ENCODE assay signal across 1 cellular context in the genomic region with DNA sequence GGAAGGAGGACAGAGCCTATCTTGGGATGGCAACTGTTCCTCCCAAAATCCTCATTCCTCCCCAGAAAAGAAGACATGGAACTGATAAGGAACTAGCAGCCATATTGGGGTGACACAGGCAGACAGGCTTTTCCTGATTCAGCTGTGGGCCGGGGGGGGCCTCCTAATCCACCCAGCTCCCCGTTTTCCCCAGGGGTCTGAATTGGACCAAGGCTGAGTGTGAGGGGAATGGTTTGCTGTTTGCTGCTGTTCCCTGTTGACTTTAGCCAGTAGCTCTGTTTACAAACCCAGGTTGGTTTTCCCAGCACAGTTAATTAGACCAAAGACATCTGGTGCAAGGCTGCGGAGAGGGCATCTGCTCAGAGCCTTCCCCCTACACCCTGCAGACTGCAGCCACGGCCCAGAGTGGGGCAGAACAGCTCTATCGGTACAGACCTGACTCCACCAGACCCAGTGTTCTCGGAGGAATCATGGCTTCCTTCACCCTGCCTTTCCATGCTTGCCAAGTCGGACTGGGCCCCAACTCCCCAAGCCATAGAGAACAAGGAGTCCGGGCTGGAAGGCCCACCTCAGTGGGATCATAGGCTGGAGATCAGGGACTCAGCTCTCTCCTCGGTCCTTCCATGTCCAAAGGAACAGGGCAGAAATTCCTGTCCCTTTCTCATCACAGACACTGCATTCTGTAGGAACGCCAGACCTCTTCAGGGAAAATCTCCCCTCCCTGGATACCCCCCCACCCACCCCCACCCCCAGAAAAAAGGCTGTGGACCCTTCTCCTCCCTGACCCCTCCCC.
TF ChIP-seq lines count a peak whose summit lies in the region.

No MANE protein-coding gene starts in this region.

TF ChIP-seq in HepG2, 621 proteins besides CTCF, POLR2A, EP300 and RAD21 (continued from another document and continues in another):
- TF ChIP-seq NR1H2 (CRISPR knock-in tag; IDR thresholded peaks at IDR 0.05; ENCODE audit: borderline replicate concordance, low read depth) (peak; percentile 41; the same call in 1 of the 2 replicates), ZNF343 (CRISPR knock-in tag; IDR thresholded peaks at IDR 0.05) (0 out of 2 replicates have a peak, but pooled peaks have one; percentile 53), ZSCAN22 (CRISPR knock-in tag; IDR thresholded peaks at IDR 0.05) (0 out of 2 replicates have a peak, but pooled peaks have one; percentile 30), ZNF644 (CRISPR knock-in tag; IDR thresholded peaks at IDR 0.05; ENCODE audit: low read depth) (peak; percentile 74), ZBTB8A (CRISPR knock-in tag; IDR thresholded peaks at IDR 0.05; ENCODE audit: borderline replicate concordance, low read depth) (peak; percentile 74; the same call in 1 of the 2 replicates), KLF6 (CRISPR knock-in tag; IDR thresholded peaks at IDR 0.05) (no peak), SMAD9 (CRISPR knock-in tag; IDR thresholded peaks at IDR 0.05) (no peak), GATA4 (IDR thresholded peaks at IDR 0.05; ENCODE audit: borderline replicate concordance, low read depth) (no peak), RCOR2 (CRISPR knock-in tag; IDR thresholded peaks at IDR 0.05) (peak; percentile 25; the same call in 1 of the 2 replicates), FIP1L1 (IDR thresholded peaks at IDR 0.05; ENCODE audit: borderline replicate concordance, insufficient read depth, low read depth, low read length) (no peak), TBP (CRISPR knock-in tag; IDR thresholded peaks at IDR 0.05) (no peak), ARHGAP35 (CRISPR knock-in tag; IDR thresholded peaks at IDR 0.05; ENCODE audit: borderline replicate concordance) (no peak), SOX5 (CRISPR knock-in tag; IDR thresholded peaks at IDR 0.05; ENCODE audit: borderline replicate concordance) (peak; percentile 40; the same call in 1 of the 2 replicates), MTF2 (CRISPR knock-in tag; IDR thresholded peaks at IDR 0.05; ENCODE audit: borderline replicate concordance) (0 out of 2 replicates have a peak, but pooled peaks have one; percentile 76), PCBP2 (optimal IDR thresholded peaks at IDR 0.05; ENCODE audit: low read depth, low read length, poor library complexity, severe bottlenecking) (no peak), ATRX (CRISPR knock-in tag; IDR thresholded peaks at IDR 0.05; ENCODE audit: borderline replicate concordance) (no peak), ZNF160 (CRISPR knock-in tag; IDR thresholded peaks at IDR 0.05) (no peak), ARNT (IDR thresholded peaks at IDR 0.05) (no peak), ISX (CRISPR knock-in tag; conservative IDR thresholded peaks at IDR 0.05) (no peak), ELF1 (CRISPR knock-in tag; IDR thresholded peaks at IDR 0.05) (peak; percentile 7; the same call in 1 of the 2 replicates), MEF2D (CRISPR knock-in tag; IDR thresholded peaks at IDR 0.05) (peak; percentile 55), PPARG (CRISPR knock-in tag; conservative IDR thresholded peaks at IDR 0.05) (peak; percentile 17; the same call in 1 of the 2 replicates), MAZ (IDR thresholded peaks at IDR 0.05; ENCODE audit: borderline replicate concordance, low read depth, low read length) (no peak), MAZ (CRISPR knock-in tag; IDR thresholded peaks at IDR 0.05; ENCODE audit: low read depth) (no peak)
- TF ChIP-seq, protein P1, sequence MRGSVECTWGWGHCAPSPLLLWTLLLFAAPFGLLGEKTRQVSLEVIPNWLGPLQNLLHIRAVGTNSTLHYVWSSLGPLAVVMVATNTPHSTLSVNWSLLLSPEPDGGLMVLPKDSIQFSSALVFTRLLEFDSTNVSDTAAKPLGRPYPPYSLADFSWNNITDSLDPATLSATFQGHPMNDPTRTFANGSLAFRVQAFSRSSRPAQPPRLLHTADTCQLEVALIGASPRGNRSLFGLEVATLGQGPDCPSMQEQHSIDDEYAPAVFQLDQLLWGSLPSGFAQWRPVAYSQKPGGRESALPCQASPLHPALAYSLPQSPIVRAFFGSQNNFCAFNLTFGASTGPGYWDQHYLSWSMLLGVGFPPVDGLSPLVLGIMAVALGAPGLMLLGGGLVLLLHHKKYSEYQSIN (CRISPR knock-in tag; IDR thresholded peaks at IDR 0.05; ENCODE audit: borderline replicate concordance): no peak
- TF ChIP-seq, protein P2, sequence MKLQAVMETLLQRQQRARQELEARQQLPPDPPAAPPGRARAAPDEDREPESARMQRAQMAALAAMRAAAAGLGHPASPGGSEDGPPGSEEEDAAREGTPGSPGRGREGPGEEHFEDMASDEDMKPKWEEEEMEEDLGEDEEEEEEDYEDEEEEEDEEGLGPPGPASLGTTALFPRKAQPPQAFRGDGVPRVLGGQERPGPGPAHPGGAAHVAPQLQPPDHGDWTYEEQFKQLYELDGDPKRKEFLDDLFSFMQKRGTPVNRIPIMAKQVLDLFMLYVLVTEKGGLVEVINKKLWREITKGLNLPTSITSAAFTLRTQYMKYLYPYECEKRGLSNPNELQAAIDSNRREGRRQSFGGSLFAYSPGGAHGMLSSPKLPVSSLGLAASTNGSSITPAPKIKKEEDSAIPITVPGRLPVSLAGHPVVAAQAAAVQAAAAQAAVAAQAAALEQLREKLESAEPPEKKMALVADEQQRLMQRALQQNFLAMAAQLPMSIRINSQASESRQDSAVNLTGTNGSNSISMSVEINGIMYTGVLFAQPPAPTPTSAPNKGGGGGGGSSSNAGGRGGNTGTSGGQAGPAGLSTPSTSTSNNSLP (IDR thresholded peaks at IDR 0.05; ENCODE audit: low read depth, low read length): 0 out of 2 replicates have a peak, but pooled peaks have one; percentile 38
- TF ChIP-seq, protein P3, sequence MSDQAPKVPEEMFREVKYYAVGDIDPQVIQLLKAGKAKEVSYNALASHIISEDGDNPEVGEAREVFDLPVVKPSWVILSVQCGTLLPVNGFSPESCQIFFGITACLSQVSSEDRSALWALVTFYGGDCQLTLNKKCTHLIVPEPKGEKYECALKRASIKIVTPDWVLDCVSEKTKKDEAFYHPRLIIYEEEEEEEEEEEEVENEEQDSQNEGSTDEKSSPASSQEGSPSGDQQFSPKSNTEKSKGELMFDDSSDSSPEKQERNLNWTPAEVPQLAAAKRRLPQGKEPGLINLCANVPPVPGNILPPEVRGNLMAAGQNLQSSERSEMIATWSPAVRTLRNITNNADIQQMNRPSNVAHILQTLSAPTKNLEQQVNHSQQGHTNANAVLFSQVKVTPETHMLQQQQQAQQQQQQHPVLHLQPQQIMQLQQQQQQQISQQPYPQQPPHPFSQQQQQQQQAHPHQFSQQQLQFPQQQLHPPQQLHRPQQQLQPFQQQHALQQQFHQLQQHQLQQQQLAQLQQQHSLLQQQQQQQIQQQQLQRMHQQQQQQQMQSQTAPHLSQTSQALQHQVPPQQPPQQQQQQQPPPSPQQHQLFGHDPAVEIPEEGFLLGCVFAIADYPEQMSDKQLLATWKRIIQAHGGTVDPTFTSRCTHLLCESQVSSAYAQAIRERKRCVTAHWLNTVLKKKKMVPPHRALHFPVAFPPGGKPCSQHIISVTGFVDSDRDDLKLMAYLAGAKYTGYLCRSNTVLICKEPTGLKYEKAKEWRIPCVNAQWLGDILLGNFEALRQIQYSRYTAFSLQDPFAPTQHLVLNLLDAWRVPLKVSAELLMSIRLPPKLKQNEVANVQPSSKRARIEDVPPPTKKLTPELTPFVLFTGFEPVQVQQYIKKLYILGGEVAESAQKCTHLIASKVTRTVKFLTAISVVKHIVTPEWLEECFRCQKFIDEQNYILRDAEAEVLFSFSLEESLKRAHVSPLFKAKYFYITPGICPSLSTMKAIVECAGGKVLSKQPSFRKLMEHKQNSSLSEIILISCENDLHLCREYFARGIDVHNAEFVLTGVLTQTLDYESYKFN (CRISPR knock-in tag; conservative IDR thresholded peaks at IDR 0.05): peak; percentile 62
- TF ChIP-seq, protein P4, sequence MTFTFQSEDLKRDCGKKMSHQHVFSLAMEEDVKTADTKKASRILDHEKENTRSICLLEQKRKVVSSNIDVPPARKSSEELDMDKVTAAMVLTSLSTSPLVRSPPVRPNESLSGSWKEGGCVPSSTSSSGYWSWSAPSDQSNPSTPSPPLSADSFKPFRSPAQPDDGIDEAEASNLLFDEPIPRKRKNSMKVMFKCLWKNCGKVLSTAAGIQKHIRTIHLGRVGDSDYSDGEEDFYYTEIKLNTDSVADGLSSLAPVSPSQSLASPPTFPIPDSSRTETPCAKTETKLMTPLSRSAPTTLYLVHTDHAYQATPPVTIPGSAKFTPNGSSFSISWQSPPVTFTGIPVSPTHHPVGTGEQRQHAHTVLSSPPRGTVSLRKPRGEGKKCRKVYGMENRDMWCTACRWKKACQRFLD (CRISPR knock-in tag; IDR thresholded peaks at IDR 0.05; ENCODE audit: borderline replicate concordance): no peak
- TF ChIP-seq, protein P5, sequence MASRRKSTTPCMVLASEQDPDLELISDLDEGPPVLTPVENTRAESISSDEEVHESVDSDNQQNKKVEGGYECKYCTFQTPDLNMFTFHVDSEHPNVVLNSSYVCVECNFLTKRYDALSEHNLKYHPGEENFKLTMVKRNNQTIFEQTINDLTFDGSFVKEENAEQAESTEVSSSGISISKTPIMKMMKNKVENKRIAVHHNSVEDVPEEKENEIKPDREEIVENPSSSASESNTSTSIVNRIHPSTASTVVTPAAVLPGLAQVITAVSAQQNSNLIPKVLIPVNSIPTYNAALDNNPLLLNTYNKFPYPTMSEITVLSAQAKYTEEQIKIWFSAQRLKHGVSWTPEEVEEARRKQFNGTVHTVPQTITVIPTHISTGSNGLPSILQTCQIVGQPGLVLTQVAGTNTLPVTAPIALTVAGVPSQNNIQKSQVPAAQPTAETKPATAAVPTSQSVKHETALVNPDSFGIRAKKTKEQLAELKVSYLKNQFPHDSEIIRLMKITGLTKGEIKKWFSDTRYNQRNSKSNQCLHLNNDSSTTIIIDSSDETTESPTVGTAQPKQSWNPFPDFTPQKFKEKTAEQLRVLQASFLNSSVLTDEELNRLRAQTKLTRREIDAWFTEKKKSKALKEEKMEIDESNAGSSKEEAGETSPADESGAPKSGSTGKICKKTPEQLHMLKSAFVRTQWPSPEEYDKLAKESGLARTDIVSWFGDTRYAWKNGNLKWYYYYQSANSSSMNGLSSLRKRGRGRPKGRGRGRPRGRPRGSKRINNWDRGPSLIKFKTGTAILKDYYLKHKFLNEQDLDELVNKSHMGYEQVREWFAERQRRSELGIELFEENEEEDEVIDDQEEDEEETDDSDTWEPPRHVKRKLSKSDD (CRISPR knock-in tag; IDR thresholded peaks at IDR 0.05; ENCODE audit: low read depth): no peak
- TF ChIP-seq, protein P6, sequence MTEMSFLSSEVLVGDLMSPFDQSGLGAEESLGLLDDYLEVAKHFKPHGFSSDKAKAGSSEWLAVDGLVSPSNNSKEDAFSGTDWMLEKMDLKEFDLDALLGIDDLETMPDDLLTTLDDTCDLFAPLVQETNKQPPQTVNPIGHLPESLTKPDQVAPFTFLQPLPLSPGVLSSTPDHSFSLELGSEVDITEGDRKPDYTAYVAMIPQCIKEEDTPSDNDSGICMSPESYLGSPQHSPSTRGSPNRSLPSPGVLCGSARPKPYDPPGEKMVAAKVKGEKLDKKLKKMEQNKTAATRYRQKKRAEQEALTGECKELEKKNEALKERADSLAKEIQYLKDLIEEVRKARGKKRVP (CRISPR knock-in tag; IDR thresholded peaks at IDR 0.05): peak in 1 of 2 experiments; percentile 43; a peak in 1 of 4 replicates
- TF ChIP-seq, protein P7, sequence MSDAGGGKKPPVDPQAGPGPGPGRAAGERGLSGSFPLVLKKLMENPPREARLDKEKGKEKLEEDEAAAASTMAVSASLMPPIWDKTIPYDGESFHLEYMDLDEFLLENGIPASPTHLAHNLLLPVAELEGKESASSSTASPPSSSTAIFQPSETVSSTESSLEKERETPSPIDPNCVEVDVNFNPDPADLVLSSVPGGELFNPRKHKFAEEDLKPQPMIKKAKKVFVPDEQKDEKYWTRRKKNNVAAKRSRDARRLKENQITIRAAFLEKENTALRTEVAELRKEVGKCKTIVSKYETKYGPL (CRISPR knock-in tag; IDR thresholded peaks at IDR 0.05): no peak
- TF ChIP-seq, protein P8, sequence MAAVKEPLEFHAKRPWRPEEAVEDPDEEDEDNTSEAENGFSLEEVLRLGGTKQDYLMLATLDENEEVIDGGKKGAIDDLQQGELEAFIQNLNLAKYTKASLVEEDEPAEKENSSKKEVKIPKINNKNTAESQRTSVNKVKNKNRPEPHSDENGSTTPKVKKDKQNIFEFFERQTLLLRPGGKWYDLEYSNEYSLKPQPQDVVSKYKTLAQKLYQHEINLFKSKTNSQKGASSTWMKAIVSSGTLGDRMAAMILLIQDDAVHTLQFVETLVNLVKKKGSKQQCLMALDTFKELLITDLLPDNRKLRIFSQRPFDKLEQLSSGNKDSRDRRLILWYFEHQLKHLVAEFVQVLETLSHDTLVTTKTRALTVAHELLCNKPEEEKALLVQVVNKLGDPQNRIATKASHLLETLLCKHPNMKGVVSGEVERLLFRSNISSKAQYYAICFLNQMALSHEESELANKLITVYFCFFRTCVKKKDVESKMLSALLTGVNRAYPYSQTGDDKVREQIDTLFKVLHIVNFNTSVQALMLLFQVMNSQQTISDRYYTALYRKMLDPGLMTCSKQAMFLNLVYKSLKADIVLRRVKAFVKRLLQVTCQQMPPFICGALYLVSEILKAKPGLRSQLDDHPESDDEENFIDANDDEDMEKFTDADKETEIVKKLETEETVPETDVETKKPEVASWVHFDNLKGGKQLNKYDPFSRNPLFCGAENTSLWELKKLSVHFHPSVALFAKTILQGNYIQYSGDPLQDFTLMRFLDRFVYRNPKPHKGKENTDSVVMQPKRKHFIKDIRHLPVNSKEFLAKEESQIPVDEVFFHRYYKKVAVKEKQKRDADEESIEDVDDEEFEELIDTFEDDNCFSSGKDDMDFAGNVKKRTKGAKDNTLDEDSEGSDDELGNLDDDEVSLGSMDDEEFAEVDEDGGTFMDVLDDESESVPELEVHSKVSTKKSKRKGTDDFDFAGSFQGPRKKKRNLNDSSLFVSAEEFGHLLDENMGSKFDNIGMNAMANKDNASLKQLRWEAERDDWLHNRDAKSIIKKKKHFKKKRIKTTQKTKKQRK (IDR thresholded peaks at IDR 0.05; ENCODE audit: low read length): no peak
- TF ChIP-seq, protein P9, sequence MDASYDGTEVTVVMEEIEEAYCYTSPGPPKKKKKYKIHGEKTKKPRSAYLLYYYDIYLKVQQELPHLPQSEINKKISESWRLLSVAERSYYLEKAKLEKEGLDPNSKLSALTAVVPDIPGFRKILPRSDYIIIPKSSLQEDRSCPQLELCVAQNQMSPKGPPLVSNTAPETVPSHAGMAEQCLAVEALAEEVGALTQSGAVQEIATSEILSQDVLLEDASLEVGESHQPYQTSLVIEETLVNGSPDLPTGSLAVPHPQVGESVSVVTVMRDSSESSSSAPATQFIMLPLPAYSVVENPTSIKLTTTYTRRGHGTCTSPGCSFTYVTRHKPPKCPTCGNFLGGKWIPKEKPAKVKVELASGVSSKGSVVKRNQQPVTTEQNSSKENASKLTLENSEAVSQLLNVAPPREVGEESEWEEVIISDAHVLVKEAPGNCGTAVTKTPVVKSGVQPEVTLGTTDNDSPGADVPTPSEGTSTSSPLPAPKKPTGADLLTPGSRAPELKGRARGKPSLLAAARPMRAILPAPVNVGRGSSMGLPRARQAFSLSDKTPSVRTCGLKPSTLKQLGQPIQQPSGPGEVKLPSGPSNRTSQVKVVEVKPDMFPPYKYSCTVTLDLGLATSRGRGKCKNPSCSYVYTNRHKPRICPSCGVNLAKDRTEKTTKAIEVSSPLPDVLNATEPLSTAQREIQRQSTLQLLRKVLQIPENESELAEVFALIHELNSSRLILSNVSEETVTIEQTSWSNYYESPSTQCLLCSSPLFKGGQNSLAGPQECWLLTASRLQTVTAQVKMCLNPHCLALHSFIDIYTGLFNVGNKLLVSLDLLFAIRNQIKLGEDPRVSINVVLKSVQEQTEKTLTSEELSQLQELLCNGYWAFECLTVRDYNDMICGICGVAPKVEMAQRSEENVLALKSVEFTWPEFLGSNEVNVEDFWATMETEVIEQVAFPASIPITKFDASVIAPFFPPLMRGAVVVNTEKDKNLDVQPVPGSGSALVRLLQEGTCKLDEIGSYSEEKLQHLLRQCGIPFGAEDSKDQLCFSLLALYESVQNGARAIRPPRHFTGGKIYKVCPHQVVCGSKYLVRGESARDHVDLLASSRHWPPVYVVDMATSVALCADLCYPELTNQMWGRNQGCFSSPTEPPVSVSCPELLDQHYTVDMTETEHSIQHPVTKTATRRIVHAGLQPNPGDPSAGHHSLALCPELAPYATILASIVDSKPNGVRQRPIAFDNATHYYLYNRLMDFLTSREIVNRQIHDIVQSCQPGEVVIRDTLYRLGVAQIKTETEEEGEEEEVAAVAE (CRISPR knock-in tag; IDR thresholded peaks at IDR 0.05; ENCODE audit: borderline replicate concordance): peak; percentile 49; the same call in 1 of the 2 replicates
